Comparison of ENCODE assay signal across 11 cellular contexts in the genomic region with DNA sequence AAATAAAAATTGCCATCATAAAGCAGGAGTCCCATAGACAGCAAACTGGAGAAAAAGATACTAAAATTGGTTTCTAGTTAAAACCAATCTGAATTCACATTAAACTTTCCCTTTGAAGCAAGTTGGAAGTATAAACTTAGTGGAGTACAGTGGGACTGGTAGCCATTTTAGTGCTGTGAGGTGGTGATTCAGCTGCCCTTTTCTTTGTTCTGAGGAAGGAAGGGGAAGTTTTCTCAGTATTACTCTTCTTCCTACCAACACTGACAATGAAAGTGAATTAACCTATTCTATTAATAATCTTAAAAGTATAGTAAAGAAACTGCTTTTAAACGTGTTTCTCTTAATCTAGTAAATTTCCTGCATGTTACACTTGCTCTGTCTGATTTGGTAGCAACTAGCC. TPM values are rescaled to one million over a fixed set of nuclear protein-coding genes. Genes with fewer than 3 reads are reported as not detected.
DNase-seq lines count a peak whose midpoint lies in the region; ATAC-seq and TF ChIP-seq lines count a peak whose summit lies in the region.
"Had no signal": no experiment of that assay in that cellular context is flagged by ENCODE, and none has a peak within 500 bp of the region (broad histone marks: within the 10 kb centered on the region; RNA-seq: fewer than 3 reads in every experiment).

No MANE protein-coding gene starts in this region.

- H3K27me3 ChIP-seq in heart left ventricle: peaks cover 0 to 12% (median 0%) of the 10 kb centered on the region in 9 donors
- H3K27me3 ChIP-seq: pancreas, vagina had no signal

- H3K4me1 ChIP-seq in heart left ventricle: no peaks in the 10 kb centered on the region
- H3K4me1 ChIP-seq: pancreas, vagina had no signal

- no peaks in the 10 kb centered on the region for H3K9me3 ChIP-seq in heart left ventricle
- H3K9me3 ChIP-seq: pancreas, vagina had no signal

- DNase-seq in lung microvascular endothelial cell (ENCODE audit: low read depth in 2 of 2) (peak; percentile 63 to 65), heart left ventricle (no peak), NCI-H524 treated with DMSO at 0.1 percent for 48 hours (lab: John Stamatoyannopoulos, UW) (no peak)
- DNase-seq: H9, pancreas had no signal

- TF ChIP-seq POLR2A in heart left ventricle (IDR thresholded peaks at IDR 0.05): no peak

- peak; percentile 54 for ATAC-seq in GM18873 (IDR thresholded peaks at IDR 0.05; ENCODE audit: low FRiP score, unreplicated experiment)
- ATAC-seq in GM21447 (IDR thresholded peaks at IDR 0.05; ENCODE audit: unreplicated experiment): peak; percentile 81
- peak; percentile 51 for ATAC-seq in HG03175 (IDR thresholded peaks at IDR 0.05; ENCODE audit: unreplicated experiment)
- ATAC-seq in heart left ventricle: no peak
- no peak for ATAC-seq in HG02642 (IDR thresholded peaks at IDR 0.05; ENCODE audit: poor library complexity, unreplicated experiment)
- ATAC-seq: pancreas had no signal

- H3K27ac ChIP-seq in heart left ventricle: no peak overlapping the region
- H3K27ac ChIP-seq: C4-2B, pancreas, vagina had no signal

- intact Hi-C loops in heart left ventricle (cut with DNase I): loop anchor here in 2 of 10 donors (10.0 kb wide), 2 partner anchors 253 to 553 kb away; no protein-coding TSS in a partner anchor

- no peak overlapping the region for H3K4me3 ChIP-seq in heart left ventricle
- H3K4me3 ChIP-seq: pancreas, vagina had no signal

- H3K36me3 ChIP-seq in heart left ventricle: peaks cover 0 to 57% (median 21%) of the 10 kb centered on the region in 9 donors
- H3K36me3 ChIP-seq: pancreas had no signal

- no peak for TF ChIP-seq CTCF in heart left ventricle (IDR thresholded peaks at IDR 0.05)

- WGBS in heart left ventricle, 4 donors: 39 to 74% (median 58%) methylated on average over 1 of the region's 1 CpG

RNA-seq across cellular contexts. Expression of a gene that starts 36.7 kb away (rescaled TPM):
- total RNA-seq in lung microvascular endothelial cell (12.9 and 14.5 TPM in 2 replicates), heart left ventricle (10 to 100 TPM; 14.3 to 23.2 (median 15.6) TPM)
- polyA plus RNA-seq in heart left ventricle: 10 to 100 TPM; 10.6 to 20.5 TPM

RNA-seq across cellular contexts. Expression of a gene that starts 48.1 kb away (rescaled TPM):
- 4.6 and 6.2 TPM in 2 replicates for total RNA-seq in lung microvascular endothelial cell
- 10 to 100 TPM; 22.8 to 34.4 (median 26.5) TPM for total RNA-seq in heart left ventricle
- polyA plus RNA-seq in heart left ventricle: 10 to 100 TPM in 1 of 2 donors, 1 to 10 TPM in 1; 1.6 to 28.6 TPM

Comparison
In these comparisons a context has a peak if more than half of its experiments do, and no peak if none do; other contexts are left out.
1. ATAC-seq: peak in GM18873 (single experiment), GM21447 (single experiment) and HG03175 (single experiment); none in heart left ventricle (0 of 4) and HG02642 (single experiment).
2. DNase-seq: peak in lung microvascular endothelial cell (2 of 2); none in heart left ventricle (0 of 5) and NCI-H524 treated with DMSO at 0.1 percent for 48 hours (single experiment).